In the genomic region with DNA sequence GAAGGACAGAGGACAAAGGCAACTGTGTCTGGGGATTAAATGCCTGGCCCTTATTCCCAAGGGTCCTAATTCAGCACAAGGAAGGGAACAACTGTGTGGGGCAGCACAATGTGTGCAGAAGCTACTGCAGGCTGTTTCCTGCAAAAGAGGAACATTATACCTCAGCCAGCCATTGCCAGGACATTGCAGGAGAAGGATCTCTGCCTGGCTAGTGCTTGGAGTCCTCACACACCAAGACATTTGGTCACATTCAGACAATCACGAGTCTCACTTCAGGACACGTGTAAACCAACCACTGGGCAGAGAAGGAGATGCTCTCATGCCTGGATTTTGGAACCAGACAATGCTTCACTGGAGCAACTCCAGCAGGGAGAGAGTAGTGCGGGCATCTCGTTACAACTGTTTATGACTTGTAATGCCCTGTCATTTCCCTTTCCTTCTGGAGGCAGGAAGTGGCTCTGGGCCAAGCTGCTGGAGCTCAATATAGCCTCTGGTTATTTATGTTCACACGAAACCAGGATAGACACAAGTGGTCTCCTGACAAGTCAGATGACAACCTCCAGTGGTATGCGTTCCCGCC, we compare ENCODE assay signal across 8 cellular contexts. TPM values are rescaled to one million over a fixed set of nuclear protein-coding genes. Genes with fewer than 3 reads are reported as not detected.
A peak's percentile ranks its signal among the peaks of the same experiment; 100 is the strongest.
DNase-seq lines count a peak whose midpoint lies in the region; ATAC-seq and TF ChIP-seq lines count a peak whose summit lies in the region.

No MANE protein-coding gene starts in this region.

- intact Hi-C loops in lower leg skin (cut with DNase I; ENCODE audit: low total_unique reads): no loop called here

- H3K27me3 ChIP-seq in WERI-Rb-1 (ENCODE audit: insufficient read depth, low read depth, severe bottlenecking): no peaks in the 10 kb centered on the region

- DNase-seq in GM03348 (ENCODE audit: low spot score) (peak; percentile 55), LHCN-M2 (ENCODE audit: low read depth) (peak; percentile 91), amniotic epithelial cell (ENCODE audit: low read depth) (peak; percentile 45), lower leg skin (ENCODE audit: low spot score in 2 of 2) (peak; percentile 63 to 92), superior temporal gyrus (ENCODE audit: extremely low spot score) (no peak), WERI-Rb-1 (no peak)
- DNase-seq in NK-92 treated with Interleukin-12 subunit alpha and Interleukin-12 subunit beta, amount 100 ng/mL, for 24 hours (lab: John Stamatoyannopoulos, UW): no peak

- no peaks in the 10 kb centered on the region for H3K9me3 ChIP-seq in WERI-Rb-1 (ENCODE audit: severe bottlenecking)

- TF ChIP-seq POLR2A in lower leg skin (IDR thresholded peaks at IDR 0.05): no peak

- H3K4me3 ChIP-seq in lower leg skin (ENCODE audit: low read depth, poor library complexity, severe bottlenecking): no peak overlapping the region
- no peak overlapping the region for H3K4me3 ChIP-seq in WERI-Rb-1 (ENCODE audit: low read depth, low read length)

- no peak for TF ChIP-seq CTCF in lower leg skin (IDR thresholded peaks at IDR 0.05)
- TF ChIP-seq CTCF in WERI-Rb-1 (IDR thresholded peaks at IDR 0.05; ENCODE audit: low read depth, low read length): no peak

- no peaks in the 10 kb centered on the region for H3K36me3 ChIP-seq in WERI-Rb-1

- no peak overlapping the region for H3K27ac ChIP-seq in WERI-Rb-1

- 4 to 9% methylated on average over 7 of the region's 7 CpGs for WGBS in lower leg skin, 2 donors

- ATAC-seq in GM18873 (IDR thresholded peaks at IDR 0.05; ENCODE audit: low FRiP score, unreplicated experiment): no peak

RNA-seq across cellular contexts. Expression of a gene that starts 23.9 kb away (rescaled TPM):
- total RNA-seq in LHCN-M2 (2014; rRNA removed): 7.5 and 13.4 TPM in 2 replicates
- polyA plus RNA-seq in LHCN-M2 (2012): 1.6 TPM
- total RNA-seq in lower leg skin: 10 to 100 TPM; 13.7 to 22.6 (median 14.6) TPM

Comparison
In these comparisons a context has a peak if more than half of its experiments do, and no peak if none do; other contexts are left out.
1. DNase-seq: peak in GM03348 (single experiment), LHCN-M2 (single experiment), amniotic epithelial cell (single experiment) and lower leg skin (2 of 2); none in NK-92 treated with Interleukin-12 subunit alpha and Interleukin-12 subunit beta, amount 100 ng/mL, for 24 hours (single experiment), superior temporal gyrus (single experiment) and WERI-Rb-1 (single experiment).